Comparison of ENCODE assay signal across 8 cellular contexts in the genomic region with DNA sequence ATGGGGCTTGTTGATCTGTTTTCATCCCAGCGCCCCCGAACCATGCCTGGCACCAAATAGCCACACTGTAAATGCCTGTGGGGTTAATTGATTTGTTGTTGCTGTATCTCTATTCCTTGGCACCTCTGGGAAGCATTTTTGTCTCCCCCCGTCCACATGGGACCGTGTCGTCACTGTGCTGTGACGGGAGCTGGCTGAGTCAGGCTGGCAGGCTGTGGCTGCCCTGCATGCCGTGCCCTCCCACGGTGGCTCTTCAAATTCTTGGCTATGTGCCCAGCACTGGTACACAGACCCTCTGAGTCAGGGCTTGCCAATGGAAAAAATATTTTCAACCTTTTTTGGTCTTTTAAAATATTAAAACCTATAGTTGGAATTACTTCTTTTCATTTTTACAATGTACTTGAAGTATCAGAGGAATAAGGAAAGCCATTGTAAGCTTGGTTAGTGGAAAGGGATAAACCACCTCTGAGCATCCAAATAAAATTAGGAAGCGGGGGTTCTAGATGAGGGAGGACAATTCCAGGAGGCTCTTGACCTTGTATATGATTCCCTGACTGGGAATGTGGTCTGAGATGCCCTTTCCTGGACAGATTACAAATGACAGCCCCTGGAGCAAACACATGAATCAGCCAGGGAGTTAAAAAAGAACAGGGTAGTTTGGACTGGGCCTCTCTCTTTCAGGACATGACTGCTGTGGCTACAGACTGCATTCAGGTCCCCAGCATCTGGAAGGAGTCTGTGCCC. TPM values are rescaled to one million over a fixed set of nuclear protein-coding genes. Genes with fewer than 3 reads are reported as not detected.
A peak's percentile ranks its signal among the peaks of the same experiment; 100 is the strongest.
DNase-seq lines count a peak whose midpoint lies in the region; ATAC-seq and TF ChIP-seq lines count a peak whose summit lies in the region.

No MANE protein-coding gene starts in this region.

- no peaks in the 10 kb centered on the region for H3K23me2 ChIP-seq in H9 (ENCODE audit: insufficient read length, low read depth, low read length, poor library complexity, severe bottlenecking)

- H4K20me1 ChIP-seq in BLaER1 treated with 17β-estradiol and CSF1 and Interleukin-3, amounts not matched to agents 10 nM and 100 nM: peaks cover 60 to 100% (median 86%) of the 10 kb centered on the region in 11 experiments; a peak in 21 of 22 replicates
- H4K20me1 ChIP-seq in smooth muscle cell (ENCODE audit: low read depth) (no peaks in the 10 kb centered on the region), H9 (ENCODE audit: control insufficient read depth, insufficient read depth, insufficient read length) (no peaks in the 10 kb centered on the region), hepatocyte (ENCODE audit: insufficient read depth, poor library complexity, severe bottlenecking) (no peaks in the 10 kb centered on the region)

- WGBS in smooth muscle cell (ENCODE audit: low lambda C conversion rate): 32% methylated on average over 9 of the region's 9 CpGs
- WGBS in H9 (ENCODE audit: extremely low coverage, insufficient read length, low lambda C conversion rate): no CpG with 5 or more reads among the region's 9 CpGs
- 85% methylated on average over 9 of the region's 9 CpGs for WGBS in hepatocyte (ENCODE audit: low lambda C conversion rate, missing lambda C conversion rate)

- H4K8ac ChIP-seq in H9 (replicated peaks; ENCODE audit: insufficient read length, low read depth, low read length): no peak overlapping the region

- peaks cover 43 to 100% (median 85%) of the 10 kb centered on the region in 11 experiments for H3K36me3 ChIP-seq in BLaER1 treated with 17β-estradiol and CSF1 and Interleukin-3, amounts not matched to agents 10 nM and 100 nM
- H3K36me3 ChIP-seq in smooth muscle cell (ENCODE audit: low read depth) (peaks cover 6% of the 10 kb centered on the region), hepatocyte (replicated peaks; ENCODE audit: insufficient read depth, low read depth) (no peaks in the 10 kb centered on the region)

- no peak overlapping the region for H3K23ac ChIP-seq in H9 (ENCODE audit: insufficient read length, low read depth, low read length)

- H3K36me3 Mint-ChIP-seq in H9 (ENCODE audit: insufficient read depth in 1 of 3, low read depth in 3 of 3): peaks cover 19 to 21% (median 20%) of the 10 kb centered on the region in 3 experiments

- H3K4me2 ChIP-seq in BLaER1 treated with 17β-estradiol and CSF1 and Interleukin-3, amounts not matched to agents 10 nM and 100 nM: peak overlapping the region; percentile 42 to 94 (median 62)
- H3K4me2 ChIP-seq in smooth muscle cell: peak overlapping the region; percentile 70
- H3K4me2 ChIP-seq in H9 (ENCODE audit: insufficient read depth, insufficient read length, low read length): no peak overlapping the region
- H3K4me2 ChIP-seq in hepatocyte: no peak overlapping the region

- H3K9me3 Mint-ChIP-seq in H9: peaks cover 16 to 23% of the 10 kb centered on the region in 2 experiments

- H3K4me1 ChIP-seq in BLaER1 treated with 17β-estradiol and CSF1 and Interleukin-3, amounts not matched to agents 10 nM and 100 nM: peaks cover 38 to 79% (median 65%) of the 10 kb centered on the region in 10 experiments
- peaks cover 6% of the 10 kb centered on the region for H3K4me1 ChIP-seq in smooth muscle cell (ENCODE audit: low read depth)
- no peaks in the 10 kb centered on the region for H3K4me1 ChIP-seq in H9 (ENCODE audit: insufficient read depth, low read length)
- H3K4me1 ChIP-seq in hepatocyte (ENCODE audit: insufficient read depth): peaks cover 10% of the 10 kb centered on the region

- no peak overlapping the region for H2AFZ ChIP-seq in smooth muscle cell (ENCODE audit: low read depth)
- no peak overlapping the region for H2AFZ ChIP-seq in H9 (ENCODE audit: low read length)
- H2AFZ ChIP-seq in hepatocyte: no peak overlapping the region

- H3T11ph ChIP-seq in H9 (ENCODE audit: low read length): no peak overlapping the region

- no peaks in the 10 kb centered on the region for H3K79me1 ChIP-seq in H9 (ENCODE audit: insufficient read depth, low read depth, low read length, poor library complexity, severe bottlenecking)

- H2AK5ac ChIP-seq in H9 (ENCODE audit: insufficient read length, low read length): no peak overlapping the region

- H3K9me2 ChIP-seq in hepatocyte (replicated peaks; ENCODE audit: insufficient read depth): no peaks in the 10 kb centered on the region

- no peaks in the 10 kb centered on the region for H3K27me3 Mint-ChIP-seq in H9 (ENCODE audit: low read depth)

- H3K4me1 Mint-ChIP-seq in H9: peaks cover 7 to 8% of the 10 kb centered on the region in 2 experiments

- H3K4me3 Mint-ChIP-seq in H9: no peak overlapping the region

- no peak overlapping the region for H2BK20ac ChIP-seq in H9 (ENCODE audit: low read depth, low read length, poor library complexity, severe bottlenecking)

- H3K27ac ChIP-seq in BLaER1 treated with 17β-estradiol and CSF1 and Interleukin-3, amounts not matched to agents 10 nM and 100 nM: peak overlapping the region in 7 of 11 experiments; percentile 3 to 38 (median 28); a peak in 10 of 22 replicates
- peak overlapping the region; percentile 95 for H3K27ac ChIP-seq in smooth muscle cell (ENCODE audit: low read depth)
- no peak overlapping the region for H3K27ac ChIP-seq in H9 (ENCODE audit: insufficient read length, low read depth, low read length)
- H3K27ac ChIP-seq in hepatocyte: no peak overlapping the region

- H3K27me3 ChIP-seq in BLaER1 treated with 17β-estradiol and CSF1 and Interleukin-3, amounts not matched to agents 10 nM and 100 nM: no peaks in the 10 kb centered on the region
- H3K27me3 ChIP-seq in smooth muscle cell (ENCODE audit: low read depth) (no peaks in the 10 kb centered on the region), H9 (ENCODE audit: insufficient read depth, low read length) (no peaks in the 10 kb centered on the region), hepatocyte (no peaks in the 10 kb centered on the region)

- TF ChIP-seq CTCF in smooth muscle cell (IDR thresholded peaks at IDR 0.05; ENCODE audit: borderline replicate concordance, insufficient read depth, poor library complexity, severe bottlenecking) (no peak), H9 (conservative IDR thresholded peaks at IDR 0.05) (no peak), hepatocyte (IDR thresholded peaks at IDR 0.05; ENCODE audit: poor library complexity) (no peak)

- peak overlapping the region in 5 of 11 experiments; percentile 15 to 38 (median 27); a peak in 5 of 22 replicates for H3K9ac ChIP-seq in BLaER1 treated with 17β-estradiol and CSF1 and Interleukin-3, amounts not matched to agents 10 nM and 100 nM
- peak overlapping the region; percentile 84 for H3K9ac ChIP-seq in smooth muscle cell (ENCODE audit: low read depth)
- no peak overlapping the region for H3K9ac ChIP-seq in H9 (ENCODE audit: extremely low read depth, insufficient read length, low read length)

- H2BK12ac ChIP-seq in H9 (ENCODE audit: insufficient read length, low read depth, low read length): no peak overlapping the region

- H3K79me2 ChIP-seq in smooth muscle cell (ENCODE audit: low read depth) (peaks cover 41% of the 10 kb centered on the region), H9 (ENCODE audit: insufficient read depth, low read length) (no peaks in the 10 kb centered on the region), hepatocyte (peaks cover 15% of the 10 kb centered on the region)

- no peak overlapping the region for H2BK5ac ChIP-seq in H9 (ENCODE audit: insufficient read length, low read length)

- H3K4ac ChIP-seq in H9 (ENCODE audit: low read depth, low read length): no peak overlapping the region

- no peak overlapping the region for H4K91ac ChIP-seq in H9 (ENCODE audit: insufficient read length, low read depth, low read length)

- H3K27ac Mint-ChIP-seq in H9: no peak overlapping the region

- peaks cover 31 to 41% (median 37%) of the 10 kb centered on the region in 11 experiments for H3K9me3 ChIP-seq in BLaER1 treated with 17β-estradiol and CSF1 and Interleukin-3, amounts not matched to agents 10 nM and 100 nM (replicated peaks in 1 of 11)
- H3K9me3 ChIP-seq in smooth muscle cell (replicated peaks; ENCODE audit: low read depth): peaks cover 4% of the 10 kb centered on the region
- no peaks in the 10 kb centered on the region for H3K9me3 ChIP-seq in H9 (ENCODE audit: control insufficient read depth, low read depth, low read length)
- peaks cover 3% of the 10 kb centered on the region for H3K9me3 ChIP-seq in hepatocyte (ENCODE audit: low read depth)

- no peak overlapping the region for H2BK120ac ChIP-seq in H9 (ENCODE audit: low read depth, low read length, poor library complexity, severe bottlenecking)

- H3K14ac ChIP-seq in H9 (ENCODE audit: insufficient read depth, low read length): no peak overlapping the region

- peaks cover 17% of the 10 kb centered on the region for H3F3A ChIP-seq in smooth muscle cell (ENCODE audit: low read depth)

- no peak overlapping the region for H4K5ac ChIP-seq in H9 (ENCODE audit: insufficient read length, low read depth, low read length)

- ATAC-seq in GM19023 (IDR thresholded peaks at IDR 0.05; ENCODE audit: unreplicated experiment): no peak

- DNase-seq in NCI-H1105 treated with DMSO at 0.1 percent for 48 hours (lab: John Stamatoyannopoulos, UW) (peak; percentile 53), glomerular visceral epithelial cell (ENCODE audit: extremely low spot score) (peak; percentile 97), smooth muscle cell (lab: John Stamatoyannopoulos, UW; ENCODE audit: unreplicated experiment) (peak; percentile 14), H9 (no peak), hepatocyte (ENCODE audit: low spot score) (no peak)
- peak; percentile 59 to 73 for DNase-seq in activated T-cell treated with anti-CD3 and anti-CD28 coated beads, Interleukin-2, amount 50 U/mL, for 48 hours

- H2BK15ac ChIP-seq in H9 (ENCODE audit: low read depth, low read length): no peak overlapping the region

- no peak overlapping the region for H3K56ac ChIP-seq in H9 (ENCODE audit: insufficient read length, low read depth, low read length)

- H3K18ac ChIP-seq in H9 (ENCODE audit: insufficient read length, low read depth, low read length): no peak overlapping the region

- no peak overlapping the region for H3K4me3 ChIP-seq in BLaER1 treated with 17β-estradiol and CSF1 and Interleukin-3, amounts not matched to agents 10 nM and 100 nM
- H3K4me3 ChIP-seq in smooth muscle cell (no peak overlapping the region), hepatocyte (no peak overlapping the region)

RNA-seq across cellular contexts. Expression of a gene that starts 59.4 kb away (rescaled TPM):
- total RNA-seq in smooth muscle cell (10.6 and 12.2 TPM in 2 replicates), H9 (2021) (18.1 and 20.7 TPM in 2 replicates), hepatocyte (14.2 and 15.2 TPM in 2 replicates)
- polyA plus RNA-seq in smooth muscle cell (14.2 and 19.4 TPM in 2 replicates), hepatocyte (13.6 and 14.3 TPM in 2 replicates)

Comparison
In these comparisons a context has a peak if more than half of its experiments do, and no peak if none do; other contexts are left out.
1. H3K27ac ChIP-seq: peak in BLaER1 treated with 17β-estradiol and CSF1 and Interleukin-3, amounts not matched to agents 10 nM and 100 nM (7 of 11) and smooth muscle cell (single experiment); none in H9 (single experiment) and hepatocyte (single experiment).
2. H3K4me2 ChIP-seq: peak in BLaER1 treated with 17β-estradiol and CSF1 and Interleukin-3, amounts not matched to agents 10 nM and 100 nM (11 of 11) and smooth muscle cell (single experiment); none in H9 (single experiment) and hepatocyte (single experiment).
3. DNase-seq: peak in NCI-H1105 treated with DMSO at 0.1 percent for 48 hours (single experiment), activated T-cell treated with anti-CD3 and anti-CD28 coated beads, Interleukin-2, amount 50 U/mL, for 48 hours (2 of 2), glomerular visceral epithelial cell (single experiment) and smooth muscle cell (single experiment); none in H9 (single experiment) and hepatocyte (single experiment).